In genomic region chr6:29005183-29005885, GRCh38 we compare ENCODE assay signal across 8 cellular contexts. TPM values are rescaled to one million over a fixed set of nuclear protein-coding genes. Genes with fewer than 3 reads are reported as not detected.
DNase-seq lines count a peak whose midpoint lies in the region; ATAC-seq and TF ChIP-seq lines count a peak whose summit lies in the region.

ZNF311 (minus strand) TSS chr6:29005315; CDS start chr6:29003954, 1,361 bp downstream.

- no peak for TF ChIP-seq CTCF in gastroesophageal sphincter (IDR thresholded peaks at IDR 0.05)

- peaks cover 6% of the 10 kb centered on the region for H3K27me3 Mint-ChIP-seq in activated T-helper 2 cell treated with anti-CD3 and anti-CD28 coated beads, Interferon-gamma antibody, Interleukin-2, Interleukin-4, amounts not matched to agents 10 μg/mL and 5 μg/mL and 100 μg/mL, durations not matched to agents 14 hours and 24 hours and 36 hours (ENCODE audit: low read depth)

- H3K9me3 ChIP-seq in gastroesophageal sphincter, result no peaks in the 10 kb centered on the region

- peaks cover 0 to 2% of the 10 kb centered on the region in 2 donors for H3K36me3 ChIP-seq in gastroesophageal sphincter

- H3K4me3 Mint-ChIP-seq in activated T-helper 2 cell treated with anti-CD3 and anti-CD28 coated beads, Interferon-gamma antibody, Interleukin-2, Interleukin-4, amounts not matched to agents 10 μg/mL and 5 μg/mL and 100 μg/mL, durations not matched to agents 14 hours and 24 hours and 36 hours (ENCODE audit: low read depth), result peak within 1 kb of the TSS; percentile 80

- peak within 1 kb of the TSS; percentile 57 for H3K27ac Mint-ChIP-seq in activated T-helper 2 cell treated with anti-CD3 and anti-CD28 coated beads, Interferon-gamma antibody, Interleukin-2, Interleukin-4, amounts not matched to agents 10 μg/mL and 5 μg/mL and 100 μg/mL, durations not matched to agents 14 hours and 24 hours and 36 hours

- H3K9me3 Mint-ChIP-seq in activated T-helper 2 cell treated with anti-CD3 and anti-CD28 coated beads, Interferon-gamma antibody, Interleukin-2, Interleukin-4, amounts not matched to agents 10 μg/mL and 5 μg/mL and 100 μg/mL, durations not matched to agents 14 hours and 24 hours and 36 hours, result peaks cover 10% of the 10 kb centered on the region

- peak within 1 kb of the TSS in 3 of 4 donors; percentile 59 to 80 (median 72) for H3K27ac ChIP-seq in gastroesophageal sphincter

- H3K27me3 ChIP-seq in gastroesophageal sphincter, result no peaks in the 10 kb centered on the region

- H3K4me3 ChIP-seq in gastroesophageal sphincter, result peak within 1 kb of the TSS; percentile 56 to 78

- peak; percentile 90 for ATAC-seq in gastroesophageal sphincter
- no peak for ATAC-seq in GM21360 (IDR thresholded peaks at IDR 0.05; ENCODE audit: unreplicated experiment)
- ATAC-seq in GM18861 (IDR thresholded peaks at IDR 0.05; ENCODE audit: unreplicated experiment), result no peak

- 0 to 4% methylated on average over 15 to 29 of the region's 29 CpGs for WGBS in gastroesophageal sphincter (ENCODE audit: low coverage in 1 of 2), 2 donors

- intact Hi-C loops in activated T-helper 2 cell treated with anti-CD3 and anti-CD28 coated beads, Interferon-gamma antibody, Interleukin-2, Interleukin-4, amounts not matched to agents 10 μg/mL and 5 μg/mL and 100 μg/mL, durations not matched to agents 14 hours and 24 hours and 36 hours (cut with micrococcal nuclease), result loop anchor here (2.0 kb wide), 1 partner anchor 17 kb away; no protein-coding TSS in a partner anchor

- peak; percentile 8 for DNase-seq in DMS 273 treated with DMSO at 0.1 percent for 48 hours (lab: John Stamatoyannopoulos, UW)
- peak; percentile 1 for DNase-seq in NCI-H1694 treated with DMSO at 0.1 percent for 48 hours (lab: John Stamatoyannopoulos, UW)
- peak; percentile 45 for DNase-seq in activated T-helper 2 cell treated with anti-CD3 and anti-CD28 coated beads, Interferon-gamma antibody, Interleukin-2, Interleukin-4, amounts not matched to agents 10 μg/mL and 5 μg/mL and 100 μg/mL, durations not matched to agents 14 hours and 24 hours and 36 hours (ENCODE audit: low spot score)
- peak in 29 of 56 donors; percentile 3 to 68 (median 35) for DNase-seq in nucleus accumbens (lab: John Stamatoyannopoulos, UW)
- no peak for DNase-seq in HPDE6-E6E7 (ENCODE audit: extremely low spot score)

- H3K4me1 Mint-ChIP-seq in activated T-helper 2 cell treated with anti-CD3 and anti-CD28 coated beads, Interferon-gamma antibody, Interleukin-2, Interleukin-4, amounts not matched to agents 10 μg/mL and 5 μg/mL and 100 μg/mL, durations not matched to agents 14 hours and 24 hours and 36 hours (ENCODE audit: low read depth), result peaks cover 21% of the 10 kb centered on the region

- peaks cover 6% of the 10 kb centered on the region for H3K36me3 Mint-ChIP-seq in activated T-helper 2 cell treated with anti-CD3 and anti-CD28 coated beads, Interferon-gamma antibody, Interleukin-2, Interleukin-4, amounts not matched to agents 10 μg/mL and 5 μg/mL and 100 μg/mL, durations not matched to agents 14 hours and 24 hours and 36 hours (ENCODE audit: low read depth)

- TF ChIP-seq POLR2A in gastroesophageal sphincter (IDR thresholded peaks at IDR 0.05), result peak in 1 of 2 donors; percentile 27

- TF ChIP-seq EP300 in gastroesophageal sphincter (IDR thresholded peaks at IDR 0.05), result no peak

- H3K4me1 ChIP-seq in gastroesophageal sphincter, result peaks cover 0 to 11% (median 2%) of the 10 kb centered on the region in 3 donors

RNA-seq across cellular contexts. Expression of gene ZNF311, which starts in this region (rescaled TPM):
- 0.59 and 0.87 TPM in 2 replicates for total RNA-seq in activated T-helper 2 cell treated with anti-CD3 and anti-CD28 coated beads, Interferon-gamma antibody, Interleukin-2, Interleukin-4, amounts not matched to agents 10 μg/mL and 5 μg/mL and 100 μg/mL, durations not matched to agents 14 hours and 24 hours and 36 hours
- total RNA-seq in gastroesophageal sphincter, result 1 to 10 TPM in 1 of 4 donors, under 1 TPM in 3; 0.35 to 1.4 (median 0.88) TPM

Comparison
In these comparisons a context has a peak if more than half of its experiments do, and no peak if none do; other contexts are left out.
1. Peak in DNase-seq in activated T-helper 2 cell treated with anti-CD3 and anti-CD28 coated beads, Interferon-gamma antibody, Interleukin-2, Interleukin-4, amounts not matched to agents 10 μg/mL and 5 μg/mL and 100 μg/mL, durations not matched to agents 14 hours and 24 hours and 36 hours; RNA of the gene not detected or under 1 TPM.